Comparison of ENCODE assay signal across 6 cellular contexts in the genomic region with DNA sequence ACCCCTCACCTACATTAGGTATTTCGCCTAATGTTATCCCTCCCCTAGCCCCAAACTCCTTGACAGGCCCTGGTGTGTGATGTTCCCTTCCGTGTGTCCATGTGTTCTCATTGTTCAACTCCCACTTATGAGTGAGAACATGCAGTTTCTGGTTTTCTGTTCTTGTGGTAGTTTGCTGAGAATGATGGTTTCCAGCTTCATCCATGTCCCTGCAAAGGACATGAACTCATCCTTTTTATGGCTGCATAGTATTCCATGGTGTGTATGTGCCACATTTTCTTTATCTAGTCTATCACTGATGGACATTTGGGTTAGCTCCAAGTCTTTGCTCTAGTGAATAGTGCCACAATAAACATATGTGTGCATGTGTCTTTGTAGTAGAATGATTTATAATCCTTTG. TPM values are rescaled to one million over a fixed set of nuclear protein-coding genes. Genes with fewer than 3 reads are reported as not detected.
"Had no signal": no experiment of that assay in that cellular context is flagged by ENCODE, and none has a peak within 500 bp of the region (broad histone marks: within the 10 kb centered on the region; RNA-seq: fewer than 3 reads in every experiment).

No MANE protein-coding gene starts in this region.

RNA-seq across cellular contexts. Expression of a gene that starts 14.4 kb away (rescaled TPM):
- total RNA-seq: GM23248, GM23338, H1, H4, H9, HFFc6 had no signal
- polyA plus RNA-seq: GM23248, GM23338 had no signal

RNA-seq across cellular contexts. Expression of a gene that starts 46.4 kb away (rescaled TPM):
- total RNA-seq: GM23248 had no signal
